In the genomic region with DNA sequence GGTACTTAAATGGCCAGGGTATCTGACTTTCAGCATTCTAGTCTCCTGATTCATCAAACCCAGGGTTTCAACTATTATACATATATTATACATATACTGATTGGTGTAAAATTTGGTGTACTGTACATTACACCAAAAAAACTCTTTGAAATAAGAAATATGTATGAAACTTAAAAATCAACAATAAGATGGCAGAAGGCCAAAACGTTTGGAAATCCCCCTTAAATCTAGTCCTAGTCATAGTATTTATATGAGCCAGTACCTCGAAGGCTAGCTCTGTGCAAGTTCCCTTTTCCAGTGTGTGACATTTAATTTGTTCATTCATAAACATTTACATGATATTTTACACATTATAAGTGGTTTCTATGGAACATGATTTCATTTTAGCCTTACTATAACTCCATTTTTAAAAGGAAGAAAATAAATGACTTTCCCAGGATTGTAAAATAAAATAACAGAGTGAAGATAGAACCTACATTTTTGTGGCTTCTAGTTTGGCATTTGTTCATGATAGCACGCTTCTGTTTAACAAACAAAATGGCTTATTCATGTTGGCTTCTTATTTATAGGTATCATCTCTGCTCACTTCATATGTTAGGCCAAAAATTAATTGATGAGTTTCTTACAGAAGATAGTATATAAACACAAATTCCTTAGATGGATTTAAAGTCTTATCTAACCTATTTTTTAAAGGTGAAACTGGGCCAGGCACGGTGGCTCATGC, we compare ENCODE assay signal across 15 cellular contexts. TPM values are rescaled to one million over a fixed set of nuclear protein-coding genes. Genes with fewer than 3 reads are reported as not detected.
DNase-seq lines count a peak whose midpoint lies in the region; ATAC-seq, FAIRE-seq and TF ChIP-seq lines count a peak whose summit lies in the region.
"Had no signal": no experiment of that assay in that cellular context is flagged by ENCODE, and none has a peak within 500 bp of the region (broad histone marks: within the 10 kb centered on the region; RNA-seq: fewer than 3 reads in every experiment).

No MANE protein-coding gene starts in this region.

- H2BK5ac ChIP-seq in IMR-90 (ENCODE audit: low read depth, low read length, poor library complexity, severe bottlenecking) (peak overlapping the region; percentile 84), mesenchymal stem cell (ENCODE audit: low read depth, low read length, poor library complexity, severe bottlenecking) (no peak overlapping the region)

- H3K4me2 ChIP-seq in IMR-90 (ENCODE audit: low read depth, low read length) (no peak overlapping the region), mesenchymal stem cell (ENCODE audit: low read length, poor library complexity, severe bottlenecking) (no peak overlapping the region)

- peak overlapping the region; percentile 84 for H3K4ac ChIP-seq in IMR-90 (ENCODE audit: low read depth, low read length)
- no peak overlapping the region for H3K4ac ChIP-seq in mesenchymal stem cell (ENCODE audit: low read depth in 1 of 2, low read length in 2 of 2)

- no peak for TF ChIP-seq CTCF in IMR-90 (conservative IDR thresholded peaks at IDR 0.05; ENCODE audit: low read depth, low read length)
- no peak for TF ChIP-seq CTCF in ascending aorta (IDR thresholded peaks at IDR 0.05)
- TF ChIP-seq CTCF in Calu3 (IDR thresholded peaks at IDR 0.05; ENCODE audit: unreplicated experiment), result no peak

- H3K4me3 ChIP-seq in IMR-90 (ENCODE audit: insufficient read depth, low read depth, low read length), result no peak overlapping the region
- no peak overlapping the region for H3K4me3 ChIP-seq in ascending aorta
- H3K4me3 ChIP-seq in mesenchymal stem cell (ENCODE audit: insufficient read depth in 1 of 2, low read depth in 1 of 2, low read length in 2 of 2), result no peak overlapping the region
- H3K4me3 ChIP-seq in small intestine (ENCODE audit: low read depth in 1 of 2, low read length in 2 of 2), result no peak overlapping the region
- H3K4me3 ChIP-seq: sigmoid colon had no signal

- H3K79me1 ChIP-seq in IMR-90 (ENCODE audit: low read depth in 1 of 2, low read length in 2 of 2), result no peaks in the 10 kb centered on the region
- H3K79me1 ChIP-seq in mesenchymal stem cell (replicated peaks; ENCODE audit: low read length, poor library complexity, severe bottlenecking), result no peaks in the 10 kb centered on the region

- H4K91ac ChIP-seq in IMR-90 (ENCODE audit: insufficient read depth, low read depth, low read length) (peak overlapping the region; percentile 47), mesenchymal stem cell (ENCODE audit: low read length) (no peak overlapping the region)

- CTCF ChIA-PET in IMR-90 (lab: Yijun Ruan, JAX), result no interaction called here
- CTCF ChIA-PET in Calu3 (lab: Charles Lee), result interaction anchor here (0.7 to 1.0 kb wide), 4 partner anchors 43 to 126 kb away, joined by 3 read pairs; no protein-coding TSS in a partner anchor

- no peak overlapping the region for H3K27ac Mint-ChIP-seq in Calu3 (ENCODE audit: unreplicated experiment)
- H3K27ac Mint-ChIP-seq: activated CD4-positive, alpha-beta memory T cell treated with anti-CD3 and anti-CD28 coated beads, Interleukin-2, amount 10 ng/mL, durations not matched to agents 7 days and 5 days had no signal

- ATAC-seq in IMR-90 (ENCODE audit: low read depth), result peak; percentile 64
- ATAC-seq in HG02840 (IDR thresholded peaks at IDR 0.05; ENCODE audit: low FRiP score, unreplicated experiment), result no peak
- no peak for ATAC-seq in HG03378 (IDR thresholded peaks at IDR 0.05; ENCODE audit: unreplicated experiment)

- H2AK5ac ChIP-seq in IMR-90 (ENCODE audit: low read depth, low read length) (peak overlapping the region; percentile 61; the same call in 1 of the 2 replicates), mesenchymal stem cell (ENCODE audit: low read length, severe bottlenecking) (no peak overlapping the region)

- dilution Hi-C loops in IMR-90 (cut with HindIII; ENCODE audit: low sequenced_read_pairs, unreplicated experiment), result no loop called here

- peak overlapping the region; percentile 54; the same call in 1 of the 2 replicates for H3K23ac ChIP-seq in IMR-90 (ENCODE audit: low read depth, low read length)
- H3K23ac ChIP-seq in mesenchymal stem cell (ENCODE audit: low read length in 2 of 2), result no peak overlapping the region

- POLR2A ChIA-PET in IMR-90 (lab: Charles Lee; ENCODE audit: unreplicated experiment), result no interaction called here

- no peak for FAIRE-seq in small intestine (lab: Jason Lieb, UNC)

- H3K56ac ChIP-seq in IMR-90 (ENCODE audit: extremely low read depth, insufficient read depth, low read length), result no peak overlapping the region

- no peak overlapping the region for H2BK12ac ChIP-seq in mesenchymal stem cell (ENCODE audit: low read length in 2 of 2)

- H3K4me3 Mint-ChIP-seq in Calu3 (ENCODE audit: low read depth, unreplicated experiment), result no peak overlapping the region
- H3K4me3 Mint-ChIP-seq: activated CD4-positive, alpha-beta memory T cell treated with anti-CD3 and anti-CD28 coated beads, Interleukin-2, amount 10 ng/mL, durations not matched to agents 7 days and 5 days; neural crest cell had no signal

- no peak for TF ChIP-seq POLR2A in IMR-90 (IDR thresholded peaks at IDR 0.05; ENCODE audit: low read depth, low read length)

- peaks cover 6% of the 10 kb centered on the region for H3K4me1 ChIP-seq in IMR-90 (ENCODE audit: control insufficient read depth, insufficient read depth, low read length)
- no peaks in the 10 kb centered on the region for H3K4me1 ChIP-seq in ascending aorta
- H3K4me1 ChIP-seq in mesenchymal stem cell (ENCODE audit: control insufficient read depth, insufficient read depth, low read depth, low read length), result peaks cover 4% of the 10 kb centered on the region
- H3K4me1 ChIP-seq in small intestine (ENCODE audit: control insufficient read depth in 2 of 2, insufficient read depth in 1 of 2, low read depth in 1 of 2, low read length in 1 of 2), result no peaks in the 10 kb centered on the region
- H3K4me1 ChIP-seq: sigmoid colon had no signal

- H2BK15ac ChIP-seq in IMR-90 (ENCODE audit: low read depth, low read length) (peak overlapping the region; percentile 67; the same call in 2 of the 3 replicates), mesenchymal stem cell (ENCODE audit: low read depth, poor library complexity, severe bottlenecking) (no peak overlapping the region)

- H3K9me1 ChIP-seq in IMR-90 (ENCODE audit: insufficient read depth, low read length), result peaks cover 10% of the 10 kb centered on the region

- H2BK120ac ChIP-seq in IMR-90 (ENCODE audit: low read depth, low read length) (peak overlapping the region; percentile 89), mesenchymal stem cell (ENCODE audit: low read depth, low read length) (no peak overlapping the region)

- H3K27me3 ChIP-seq in IMR-90 (ENCODE audit: control insufficient read depth, insufficient read depth, low read length) (no peaks in the 10 kb centered on the region), ascending aorta (no peaks in the 10 kb centered on the region), mesenchymal stem cell (ENCODE audit: control insufficient read depth in 1 of 2, insufficient read depth in 1 of 2, low read length in 2 of 2) (no peaks in the 10 kb centered on the region), small intestine (ENCODE audit: control insufficient read depth in 2 of 2, insufficient read depth in 2 of 2, low read length in 2 of 2) (no peaks in the 10 kb centered on the region)
- H3K27me3 ChIP-seq: sigmoid colon had no signal

- H3K27ac ChIP-seq in IMR-90 (ENCODE audit: insufficient read depth, low read length) (peak overlapping the region; percentile 15; the same call in 1 of the 2 replicates), ascending aorta (peak overlapping the region; percentile 59 to 61), mesenchymal stem cell (ENCODE audit: low read length, poor library complexity, severe bottlenecking) (no peak overlapping the region), small intestine (ENCODE audit: low read depth in 1 of 2, low read length in 1 of 2) (no peak overlapping the region)
- H3K27ac ChIP-seq: sigmoid colon had no signal

- BruUV-seq in IMR-90 (replicated peaks; lab: Mats Ljungman, UMichigan) (no TSS peak), Calu3 (replicated peaks; lab: Mats Ljungman, UMichigan) (no TSS peak)

- peaks cover 8% of the 10 kb centered on the region for H3K4me1 Mint-ChIP-seq in Calu3 (ENCODE audit: low read depth, unreplicated experiment)
- H3K4me1 Mint-ChIP-seq: neural crest cell had no signal

- H4K20me1 ChIP-seq in IMR-90 (ENCODE audit: insufficient read depth, low read length), result no peaks in the 10 kb centered on the region

- H3K9ac ChIP-seq in IMR-90 (ENCODE audit: low read depth, low read length) (no peak overlapping the region), mesenchymal stem cell (ENCODE audit: low read length) (peak overlapping the region; percentile 69)

- in situ Hi-C loops in IMR-90 (cut with MboI; ENCODE audit: low sequenced_read_pairs), result no loop called here

- TF ChIP-seq RAD21 in IMR-90 (IDR thresholded peaks at IDR 0.05; ENCODE audit: low read length), result no peak

- H3K36me3 ChIP-seq in IMR-90 (ENCODE audit: control insufficient read depth, insufficient read depth, low read length), result no peaks in the 10 kb centered on the region
- H3K36me3 ChIP-seq in ascending aorta, result no peaks in the 10 kb centered on the region
- no peaks in the 10 kb centered on the region for H3K36me3 ChIP-seq in mesenchymal stem cell (ENCODE audit: control insufficient read depth in 1 of 2, insufficient read depth in 2 of 2, low read depth in 1 of 2, low read length in 2 of 2)
- no peaks in the 10 kb centered on the region for H3K36me3 ChIP-seq in small intestine (ENCODE audit: control insufficient read depth in 2 of 2, insufficient read depth in 2 of 2, low read length in 2 of 2)
- H3K36me3 ChIP-seq: sigmoid colon had no signal

- no CpG with 5 or more reads among the region's 4 CpGs for WGBS in IMR-90 (ENCODE audit: extremely low coverage in 2 of 2, insufficient read length in 1 of 2), 2 experiments
- WGBS in mesenchymal stem cell, result 47% methylated on average over 3 of the region's 4 CpGs
- WGBS in small intestine, 3 donors, result 54 to 65% (median 57%) methylated on average over 4 of the region's 4 CpGs

- peak overlapping the region; percentile 88 for H3K14ac ChIP-seq in IMR-90 (replicated peaks; ENCODE audit: low read depth, low read length)
- H3K14ac ChIP-seq in mesenchymal stem cell (ENCODE audit: low read length in 2 of 2), result no peak overlapping the region

- peak overlapping the region; percentile 56; the same call in 1 of the 2 replicates for H3K18ac ChIP-seq in IMR-90 (ENCODE audit: low read depth, low read length)
- H3K18ac ChIP-seq in mesenchymal stem cell (ENCODE audit: low read depth in 1 of 2, low read length in 2 of 2), result no peak overlapping the region

- H4K8ac ChIP-seq in IMR-90 (ENCODE audit: low read depth in 2 of 2, low read length in 2 of 2) (peak overlapping the region in 1 of 2 experiments; percentile 36; a peak in 2 of 4 replicates), mesenchymal stem cell (ENCODE audit: low read length) (no peak overlapping the region)

- no peaks in the 10 kb centered on the region for H3K36me3 Mint-ChIP-seq in Calu3 (ENCODE audit: insufficient read depth, unreplicated experiment)

- H4K5ac ChIP-seq in IMR-90 (ENCODE audit: low read depth, low read length), result peak overlapping the region; percentile 38; the same call in 1 of the 2 replicates

- no peaks in the 10 kb centered on the region for H3K9me3 Mint-ChIP-seq in Calu3 (ENCODE audit: low read depth, unreplicated experiment)
- H3K9me3 Mint-ChIP-seq: activated CD4-positive, alpha-beta memory T cell treated with anti-CD3 and anti-CD28 coated beads, Interleukin-2, amount 10 ng/mL, durations not matched to agents 7 days and 5 days had no signal

- no peaks in the 10 kb centered on the region for H3K9me3 ChIP-seq in IMR-90 (ENCODE audit: control insufficient read depth, insufficient read depth, low read length)
- H3K9me3 ChIP-seq in ascending aorta, result no peaks in the 10 kb centered on the region
- H3K9me3 ChIP-seq in mesenchymal stem cell (ENCODE audit: control insufficient read depth, low read length), result no peaks in the 10 kb centered on the region
- H3K9me3 ChIP-seq in small intestine (ENCODE audit: control insufficient read depth, low read depth), result no peaks in the 10 kb centered on the region
- H3K9me3 ChIP-seq: sigmoid colon had no signal

- no peak overlapping the region for H2AFZ ChIP-seq in IMR-90 (replicated peaks; ENCODE audit: low read length, poor library complexity)
- no peak overlapping the region for H2AFZ ChIP-seq in mesenchymal stem cell (ENCODE audit: low read depth, low read length)

- H2BK20ac ChIP-seq in IMR-90 (ENCODE audit: low read depth, low read length), result peak overlapping the region; percentile 91

- peak; percentile 31 for DNase-seq in GM03348 (ENCODE audit: low spot score)
- DNase-seq in IMR-90, result peak; percentile 68
- DNase-seq in ascending aorta (ENCODE audit: low spot score in 2 of 2), result no peak
- peak; percentile 47 for DNase-seq in mesenchymal stem cell
- no peak for DNase-seq in small intestine
- no peak for DNase-seq in Calu3
- DNase-seq: activated CD4-positive, alpha-beta memory T cell treated with anti-CD3 and anti-CD28 coated beads, Interleukin-2, amount 10 ng/mL, durations not matched to agents 7 days and 5 days; activated gamma-delta T cell; NCI-H1105; NCI-H446 treated with DMSO at 0.1 percent for 48 hours; sigmoid colon; T1000 had no signal

- intact Hi-C loops in IMR-90 (cut with micrococcal nuclease), result no loop called here
- intact Hi-C loops in ascending aorta (cut with DNase I), result loop anchor here (1.0 kb wide), 1 partner anchor 18 kb away; the partner anchor contains the start of gene ZNF281
- intact Hi-C loops in Calu3 (cut with micrococcal nuclease; ENCODE audit: unreplicated experiment), result no loop called here

- no peaks in the 10 kb centered on the region for H3K27me3 Mint-ChIP-seq in Calu3 (ENCODE audit: unreplicated experiment)
- H3K27me3 Mint-ChIP-seq: activated CD4-positive, alpha-beta memory T cell treated with anti-CD3 and anti-CD28 coated beads, Interleukin-2, amount 10 ng/mL, durations not matched to agents 7 days and 5 days had no signal

- H2AK9ac ChIP-seq in IMR-90 (replicated peaks; ENCODE audit: low read depth, low read length, poor library complexity), result peak overlapping the region; percentile 39

RNA-seq across cellular contexts. Expression of gene ZNF281, which starts 18.8 kb away (rescaled TPM):
- total RNA-seq in IMR-90 (2012; rRNA removed) (37.5 and 38.0 TPM in 2 replicates), ascending aorta (3.7 TPM), Calu3 (2022) (25.8 and 26.5 TPM in 2 replicates)
- polyA plus RNA-seq in IMR-90 (2012; rRNA removed) (5.4 and 7.0 TPM in 2 replicates), small intestine (1 to 10 TPM; 1.6 to 3.6 (median 3.1) TPM)
- polyA plus RNA-seq in IMR-90 (2012; cell fraction: cytosol; rRNA removed), result 1.1 and 1.7 TPM in 2 replicates
- 2.1 and 9.7 TPM in 2 replicates for polyA plus RNA-seq in IMR-90 (2012; cell fraction: nucleus; rRNA removed; ENCODE audit: low replicate concordance)
- polyA plus RNA-seq in mesenchymal stem cell (2013, experiment 1 of 2), result 28.4 TPM
- 27.8 TPM for polyA plus RNA-seq in mesenchymal stem cell (2013, experiment 2 of 2)

Comparison
In these comparisons a context has a peak if more than half of its experiments do, and no peak if none do; other contexts are left out.
1. DNase-seq: peak in GM03348 (single experiment), IMR-90 (single experiment) and mesenchymal stem cell (single experiment); none in ascending aorta (0 of 2), small intestine (single experiment) and Calu3 (single experiment).
2. H3K27ac ChIP-seq: peak in IMR-90 (single experiment) and ascending aorta (2 of 2); none in mesenchymal stem cell (single experiment) and small intestine (0 of 2).